ENCODE assay signal across 15 cellular contexts in genomic region chr5:151097081-151097480, GRCh38. TPM values are rescaled to one million over a fixed set of nuclear protein-coding genes. Genes with fewer than 3 reads are reported as not detected.
DNase-seq lines count a peak whose midpoint lies in the region; ATAC-seq lines count a peak whose summit lies in the region.
"Had no signal": no experiment of that assay in that cellular context is flagged by ENCODE, and none has a peak within 500 bp of the region (broad histone marks: within the 10 kb centered on the region; RNA-seq: fewer than 3 reads in every experiment).

No MANE protein-coding gene starts in this region.

- intact Hi-C loops in activated T-helper 1 cell treated with anti-CD3 and anti-CD28 coated beads, Interleukin-12 subunit alpha, Interleukin-12 subunit beta, Interleukin-2, Interleukin-4 antibody, amounts not matched to agents 30 ng/mL and 10 ng/mL and 1 ng/mL, durations not matched to agents 14 hours and 24 hours and 36 hours (cut with micrococcal nuclease) = loop anchor here (5.0 to 10.0 kb wide), 3 partner anchors 45 to 305 kb away; partner anchors contain the start of gene IRGM

- no peak overlapping the region for H3K9ac ChIP-seq in BLaER1

- H3K4me1 ChIP-seq in BLaER1 = peaks cover 79% of the 10 kb centered on the region
- H3K4me1 ChIP-seq in mesodermal cell (ENCODE audit: control insufficient read depth, insufficient read depth, low read length, poor library complexity, severe bottlenecking) = peaks cover 40% of the 10 kb centered on the region

- no peaks in the 10 kb centered on the region for H3K9me3 ChIP-seq in BLaER1
- H3K9me3 ChIP-seq in mesodermal cell (ENCODE audit: control insufficient read depth, low read length) = no peaks in the 10 kb centered on the region
- H3K9me3 ChIP-seq: ovary had no signal

- ATAC-seq in GM18517 (IDR thresholded peaks at IDR 0.05; ENCODE audit: unreplicated experiment) (no peak), GM18870 (IDR thresholded peaks at IDR 0.05; ENCODE audit: unreplicated experiment) (no peak), HG02973 (IDR thresholded peaks at IDR 0.05; ENCODE audit: unreplicated experiment) (no peak)

- H3K4me3 Mint-ChIP-seq in IgD-negative memory B cell = peak overlapping the region in 1 of 4 donors; percentile 12
- H3K4me3 Mint-ChIP-seq in activated T-helper 1 cell treated with anti-CD3 and anti-CD28 coated beads, Interleukin-12 subunit alpha, Interleukin-12 subunit beta, Interleukin-2, Interleukin-4 antibody, amounts not matched to agents 30 ng/mL and 10 ng/mL and 1 ng/mL, durations not matched to agents 14 hours and 24 hours and 36 hours = peak overlapping the region; percentile 9

- peaks cover 55 to 69% (median 63%) of the 10 kb centered on the region in 3 donors for H3K4me1 Mint-ChIP-seq in IgD-negative memory B cell
- H3K4me1 Mint-ChIP-seq in activated T-helper 1 cell treated with anti-CD3 and anti-CD28 coated beads, Interleukin-12 subunit alpha, Interleukin-12 subunit beta, Interleukin-2, Interleukin-4 antibody, amounts not matched to agents 30 ng/mL and 10 ng/mL and 1 ng/mL, durations not matched to agents 14 hours and 24 hours and 36 hours (ENCODE audit: low read depth) = peaks cover 84% of the 10 kb centered on the region

- no peak for DNase-seq in activated T-helper 1 cell treated with anti-CD3 and anti-CD28 coated beads, Interleukin-12 subunit alpha, Interleukin-12 subunit beta, Interleukin-2, Interleukin-4 antibody, amounts not matched to agents 30 ng/mL and 10 ng/mL and 1 ng/mL, durations not matched to agents 14 hours and 24 hours and 36 hours (ENCODE audit: low spot score)
- DNase-seq in GM19240 (ENCODE audit: insufficient read length, low spot score) = no peak
- DNase-seq: activated CD4-positive, alpha-beta T cell treated with anti-CD3 and anti-CD28 coated beads, Interleukin-2, amount 50 U/mL, for 1 hour; activated naive CD4-positive, alpha-beta T cell treated with Interleukin-2 at 50 U/mL for 16 hours; DMS79 treated with DMSO at 0.1 percent for 48 hours; NCI-H1417 treated with DMSO at 0.1 percent for 48 hours; ovary; stimulated activated CD4-positive, alpha-beta T cell treated with anti-CD3 and anti-CD28 coated beads, Interleukin-15, amount 100 ng/mL, for 24 hours; T-helper 9 cell had no signal

- no peaks in the 10 kb centered on the region for H4K20me1 ChIP-seq in BLaER1

- WGBS in mesodermal cell (ENCODE audit: insufficient coverage in 2 of 2), 2 experiments = 80 to 88% methylated on average over 1 to 5 of the region's 6 CpGs

- no peaks in the 10 kb centered on the region for H3K27me3 ChIP-seq in BLaER1
- H3K27me3 ChIP-seq: ovary had no signal

- no peak overlapping the region for H3K27ac ChIP-seq in BLaER1
- H3K27ac ChIP-seq in mesodermal cell (ENCODE audit: low read depth, low read length, severe bottlenecking) = peak overlapping the region; percentile 31

- no peaks in the 10 kb centered on the region for H3K9me3 Mint-ChIP-seq in IgD-negative memory B cell
- H3K9me3 Mint-ChIP-seq in activated T-helper 1 cell treated with anti-CD3 and anti-CD28 coated beads, Interleukin-12 subunit alpha, Interleukin-12 subunit beta, Interleukin-2, Interleukin-4 antibody, amounts not matched to agents 30 ng/mL and 10 ng/mL and 1 ng/mL, durations not matched to agents 14 hours and 24 hours and 36 hours = no peaks in the 10 kb centered on the region

- H3K27ac Mint-ChIP-seq in IgD-negative memory B cell = peak overlapping the region in 2 of 3 donors; percentile 75 to 84
- H3K27ac Mint-ChIP-seq in activated T-helper 1 cell treated with anti-CD3 and anti-CD28 coated beads, Interleukin-12 subunit alpha, Interleukin-12 subunit beta, Interleukin-2, Interleukin-4 antibody, amounts not matched to agents 30 ng/mL and 10 ng/mL and 1 ng/mL, durations not matched to agents 14 hours and 24 hours and 36 hours = peak overlapping the region; percentile 13

- peaks cover 13% of the 10 kb centered on the region for H3K36me3 ChIP-seq in BLaER1
- peaks cover 29% of the 10 kb centered on the region for H3K36me3 ChIP-seq in mesodermal cell (ENCODE audit: control insufficient read depth, insufficient read depth, low read length)
- H3K36me3 ChIP-seq: ovary had no signal

- no peak overlapping the region for H3K4me3 ChIP-seq in BLaER1
- H3K4me3 ChIP-seq in mesodermal cell (ENCODE audit: extremely low read depth, insufficient read depth, low read length, poor library complexity, severe bottlenecking) = no peak overlapping the region
- H3K4me3 ChIP-seq: ovary had no signal

- H3K27me3 Mint-ChIP-seq in IgD-negative memory B cell = no peaks in the 10 kb centered on the region
- H3K27me3 Mint-ChIP-seq in activated T-helper 1 cell treated with anti-CD3 and anti-CD28 coated beads, Interleukin-12 subunit alpha, Interleukin-12 subunit beta, Interleukin-2, Interleukin-4 antibody, amounts not matched to agents 30 ng/mL and 10 ng/mL and 1 ng/mL, durations not matched to agents 14 hours and 24 hours and 36 hours (ENCODE audit: insufficient read depth) = no peaks in the 10 kb centered on the region

- H3K4me2 ChIP-seq in BLaER1 = 0 out of 2 replicates have a peak overlapping the region, but pooled peaks have one; percentile 66

- H3K36me3 Mint-ChIP-seq in IgD-negative memory B cell = no peaks in the 10 kb centered on the region
- H3K36me3 Mint-ChIP-seq in activated T-helper 1 cell treated with anti-CD3 and anti-CD28 coated beads, Interleukin-12 subunit alpha, Interleukin-12 subunit beta, Interleukin-2, Interleukin-4 antibody, amounts not matched to agents 30 ng/mL and 10 ng/mL and 1 ng/mL, durations not matched to agents 14 hours and 24 hours and 36 hours (ENCODE audit: low read depth) = peaks cover 47% of the 10 kb centered on the region

RNA-seq across cellular contexts. Expression of gene TNIP1, which starts 16.2 kb away (rescaled TPM):
- polyA plus RNA-seq in IgD-negative memory B cell = 78.3 TPM
- total RNA-seq in activated T-helper 1 cell treated with anti-CD3 and anti-CD28 coated beads, Interleukin-12 subunit alpha, Interleukin-12 subunit beta, Interleukin-2, Interleukin-4 antibody, amounts not matched to agents 30 ng/mL and 10 ng/mL and 1 ng/mL, durations not matched to agents 14 hours and 24 hours and 36 hours = 287 and 304 TPM in 2 replicates
- 49.5 TPM for polyA plus RNA-seq in mesodermal cell (2013, experiment 1 of 2)
- 43.9 TPM for polyA plus RNA-seq in mesodermal cell (2013, experiment 2 of 2)
